ENCODE assay signal across 22 cellular contexts in the genomic region with DNA sequence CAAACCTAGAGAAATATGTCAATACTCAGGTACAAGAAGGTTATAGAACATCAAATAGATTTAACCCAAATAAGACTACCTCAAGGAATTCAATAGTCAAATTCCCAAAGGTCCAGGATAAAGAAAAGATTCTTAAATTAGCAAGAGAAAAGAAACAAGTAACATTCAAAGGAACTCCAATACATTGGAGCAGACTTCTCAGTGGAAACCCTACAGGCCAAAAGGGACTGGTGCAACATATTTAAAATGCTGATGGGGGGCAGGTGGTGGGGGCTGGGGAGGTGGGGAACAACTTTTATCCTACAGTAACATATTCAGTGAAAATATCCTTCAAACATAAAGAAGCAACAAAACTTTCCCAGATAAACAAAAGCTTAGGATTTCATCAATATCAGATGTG. TPM values are rescaled to one million over a fixed set of nuclear protein-coding genes. Genes with fewer than 3 reads are reported as not detected.
DNase-seq lines count a peak whose midpoint lies in the region; ATAC-seq, FAIRE-seq and TF ChIP-seq lines count a peak whose summit lies in the region.
"Had no signal": no experiment of that assay in that cellular context is flagged by ENCODE, and none has a peak within 500 bp of the region (broad histone marks: within the 10 kb centered on the region; RNA-seq: fewer than 3 reads in every experiment).

No MANE protein-coding gene starts in this region.

- in situ Hi-C loops in KBM-7 (cut with MboI; ENCODE audit: low pct_unique_long_range_greater_than_20kb, low sequenced_read_pairs) = no loop called here

- peaks cover 32% of the 10 kb centered on the region for H3K4me1 Mint-ChIP-seq in HFFc6 (ENCODE audit: low read depth)
- H3K4me1 Mint-ChIP-seq in astrocyte (ENCODE audit: low read depth, unreplicated experiment) = peaks cover 6% of the 10 kb centered on the region
- no peaks in the 10 kb centered on the region for H3K4me1 Mint-ChIP-seq in glutamatergic neuron (ENCODE audit: low read depth, unreplicated experiment)

- H3K9me3 Mint-ChIP-seq in HFFc6 (no peaks in the 10 kb centered on the region), astrocyte (ENCODE audit: unreplicated experiment) (no peaks in the 10 kb centered on the region), glutamatergic neuron (ENCODE audit: unreplicated experiment) (no peaks in the 10 kb centered on the region)

- H3K4me1 ChIP-seq in astrocyte (ENCODE audit: insufficient read depth, low read length) = peaks cover 14% of the 10 kb centered on the region
- peaks cover 3 to 20% of the 10 kb centered on the region in 2 donors for H3K4me1 ChIP-seq in thoracic aorta (ENCODE audit: control insufficient read depth in 1 of 2, low read depth in 2 of 2)
- H3K4me1 ChIP-seq: HAP-1 had no signal

- no peak overlapping the region for H3K4me3 Mint-ChIP-seq in HFFc6
- no peak overlapping the region for H3K4me3 Mint-ChIP-seq in astrocyte (ENCODE audit: unreplicated experiment)
- no peak overlapping the region for H3K4me3 Mint-ChIP-seq in glutamatergic neuron (ENCODE audit: unreplicated experiment)
- H3K4me3 Mint-ChIP-seq: CD4-positive, alpha-beta T cell had no signal

- H3K9me3 ChIP-seq in astrocyte (ENCODE audit: insufficient read depth, low read depth, low read length) (no peaks in the 10 kb centered on the region), thoracic aorta (no peaks in the 10 kb centered on the region)
- H3K9me3 ChIP-seq: HAP-1 had no signal

- no peaks in the 10 kb centered on the region for H3K79me2 ChIP-seq in astrocyte (ENCODE audit: insufficient read depth, low read length)

- no peak for DNase-seq in HFFc6
- DNase-seq in astrocyte (ENCODE audit: low read depth) = no peak
- no peak for DNase-seq in glutamatergic neuron
- no peak for DNase-seq in thoracic aorta (ENCODE audit: low spot score)
- DNase-seq in NCI-H446 treated with DMSO at 0.1 percent for 48 hours (lab: John Stamatoyannopoulos, UW) = no peak
- no peak for DNase-seq in glomerular visceral epithelial cell (ENCODE audit: extremely low spot score)
- no peak for DNase-seq in KBM-7
- DNase-seq: ACHN; AML-193; CD4-positive, alpha-beta T cell; DMS153; DMS79; GDM1; IMR-90 had no signal

- H3K27me3 Mint-ChIP-seq in HFFc6 (ENCODE audit: insufficient read depth) (no peaks in the 10 kb centered on the region; the same call in 1 of the 2 replicates), astrocyte (ENCODE audit: low read depth, unreplicated experiment) (no peaks in the 10 kb centered on the region), glutamatergic neuron (ENCODE audit: unreplicated experiment) (no peaks in the 10 kb centered on the region)

- no peak overlapping the region for H2AFZ ChIP-seq in astrocyte (ENCODE audit: low read depth, low read length)

- H3K27me3 ChIP-seq in astrocyte (ENCODE audit: insufficient read depth, low read length) = no peaks in the 10 kb centered on the region
- H3K27me3 ChIP-seq in thoracic aorta (replicated peaks; ENCODE audit: insufficient read depth) = no peaks in the 10 kb centered on the region

- H3K36me3 ChIP-seq in astrocyte (ENCODE audit: insufficient read depth, low read length) (no peaks in the 10 kb centered on the region), thoracic aorta (no peaks in the 10 kb centered on the region)
- H3K36me3 ChIP-seq: HAP-1 had no signal

- peak; percentile 26; the same call in 1 of the 2 replicates for TF ChIP-seq CTCF in HFFc6 (IDR thresholded peaks at IDR 0.05)
- TF ChIP-seq CTCF in astrocyte (IDR thresholded peaks at IDR 0.05; ENCODE audit: insufficient read depth, low read depth, low read length) = no peak
- peak; percentile 16 for TF ChIP-seq CTCF in glutamatergic neuron (IDR thresholded peaks at IDR 0.05; ENCODE audit: partially characterized antibody, unreplicated experiment)
- TF ChIP-seq CTCF in thoracic aorta (IDR thresholded peaks at IDR 0.05) = peak; percentile 7

- peaks cover 30% of the 10 kb centered on the region for H3K36me3 Mint-ChIP-seq in HFFc6 (ENCODE audit: low read depth)
- H3K36me3 Mint-ChIP-seq in astrocyte (ENCODE audit: low read depth, unreplicated experiment) = no peaks in the 10 kb centered on the region
- no peaks in the 10 kb centered on the region for H3K36me3 Mint-ChIP-seq in glutamatergic neuron (ENCODE audit: unreplicated experiment)

- no peak for ATAC-seq in thoracic aorta (ENCODE audit: insufficient number of reproducible peaks, low FRiP score, low read depth)
- ATAC-seq: K562 had no signal

- peak; percentile 32 for FAIRE-seq in astrocyte (lab: Jason Lieb, UNC)
- FAIRE-seq: GM12892, GM18507, H1, K562 had no signal

- H3K4me3 ChIP-seq in astrocyte (ENCODE audit: insufficient read depth, low read depth, low read length) = no peak overlapping the region
- H3K4me3 ChIP-seq in thoracic aorta = no peak overlapping the region
- H3K4me3 ChIP-seq: HAP-1, K562 had no signal

- no peaks in the 10 kb centered on the region for H4K20me1 ChIP-seq in astrocyte (ENCODE audit: insufficient read depth, low read length)

- H3K27ac Mint-ChIP-seq in HFFc6 (no peak overlapping the region), astrocyte (ENCODE audit: unreplicated experiment) (no peak overlapping the region), glutamatergic neuron (ENCODE audit: unreplicated experiment) (no peak overlapping the region)
- H3K27ac Mint-ChIP-seq: CD4-positive, alpha-beta T cell had no signal

- no peak overlapping the region for H3K9ac ChIP-seq in astrocyte (ENCODE audit: low read length)

- no peak overlapping the region for H3K4me2 ChIP-seq in astrocyte (ENCODE audit: low read length)

- no peak overlapping the region for H3K27ac ChIP-seq in astrocyte (ENCODE audit: low read depth, low read length)
- H3K27ac ChIP-seq in thoracic aorta = no peak overlapping the region
- H3K27ac ChIP-seq: C4-2B had no signal

RNA-seq across cellular contexts. Expression of a gene that starts 23.1 kb away (rescaled TPM):
- 100 to 1,000 TPM in 5 of 6 experiments, 10 to 100 TPM in 1; 92.4 to 114 (median 105) TPM for total RNA-seq in HFFc6 (2021; fragmentation: NEBNext Ultra II Directional; extraction: Animal tissue kit (Norgen Biotek cat#: 25700))
- 0.14 and 0.22 TPM in 2 replicates for total RNA-seq in astrocyte
- total RNA-seq in glutamatergic neuron (ENCODE audit: unreplicated experiment) = not detected
- total RNA-seq in thoracic aorta = 100 to 1,000 TPM; 179 to 224 TPM
- total RNA-seq: CD4-positive, alpha-beta T cell; H1; HT-29 had no signal

RNA-seq across cellular contexts. Expression of a gene that starts 59.2 kb away (rescaled TPM):
- 1 to 10 TPM; 4.0 to 6.1 (median 5.0) TPM for total RNA-seq in HFFc6 (2021; fragmentation: NEBNext Ultra II Directional; extraction: Animal tissue kit (Norgen Biotek cat#: 25700))
- total RNA-seq in astrocyte (1.1 and 2.2 TPM in 2 replicates), glutamatergic neuron (ENCODE audit: unreplicated experiment) (0.81 TPM), thoracic aorta (10 to 100 TPM; 26.9 to 28.6 TPM)
- total RNA-seq: CD4-positive, alpha-beta T cell; Daoy; HT-29; K562 had no signal

Comparison
In these comparisons a context has a peak if more than half of its experiments do, and no peak if none do; other contexts are left out.
1. RNA of a gene that starts 23.1 kb away (total RNA-seq): 179 to 224 TPM in thoracic aorta and 92.4 to 114 TPM in HFFc6; 0.14 to 0.22 TPM in astrocyte and not detected in glutamatergic neuron (single experiment); every median in the first group is over 10 times any median in the second.